In genomic region chr2:112995346-112995920, GRCh38 we compare ENCODE assay signal across 17 cellular contexts. TPM values are rescaled to one million over a fixed set of nuclear protein-coding genes. Genes with fewer than 3 reads are reported as not detected.
A peak's percentile ranks its signal among the peaks of the same experiment; 100 is the strongest.
DNase-seq lines count a peak whose midpoint lies in the region; ATAC-seq and TF ChIP-seq lines count a peak whose summit lies in the region.
"Had no signal": no experiment of that assay in that cellular context is flagged by ENCODE, and none has a peak within 500 bp of the region (broad histone marks: within the 10 kb centered on the region; RNA-seq: fewer than 3 reads in every experiment).

No MANE protein-coding gene starts in this region.

- peaks cover 14 to 24% of the 10 kb centered on the region in 2 donors for H3K27me3 Mint-ChIP-seq in natural killer cell treated with Interleukin-12 subunit alpha and Interleukin-12 subunit beta and Interleukin-15 and Interleukin-18, amount 100 ng/mL, for 72 hours
- H3K27me3 Mint-ChIP-seq in natural killer cell (ENCODE audit: low read depth in 2 of 2), result peaks cover 12 to 31% of the 10 kb centered on the region in 2 donors
- no peaks in the 10 kb centered on the region for H3K27me3 Mint-ChIP-seq in T-helper 17 cell
- no peaks in the 10 kb centered on the region for H3K27me3 Mint-ChIP-seq in activated naive CD4-positive, alpha-beta T cell treated with anti-CD3 and anti-CD28 coated beads for 36 hours (ENCODE audit: low read depth)
- peaks cover 5% of the 10 kb centered on the region for H3K27me3 Mint-ChIP-seq in stimulated activated naive CD8-positive, alpha-beta T cell treated with anti-CD3 and anti-CD28 coated beads, Interleukin-15, Interleukin-2, amounts not matched to agents 100 ng/mL and 50 ng/mL, for 24 hours

- CTCF ChIA-PET in activated naive CD4-positive, alpha-beta T cell treated with anti-CD3 and anti-CD28 coated beads for 36 hours (lab: Charles Lee), result no interaction called here

- ATAC-seq in natural killer cell treated with Interleukin-12 subunit alpha and Interleukin-12 subunit beta and Interleukin-15 and Interleukin-18, amount 100 ng/mL, for 72 hours, result no peak
- ATAC-seq in natural killer cell (no peak), T-helper 17 cell (no peak)
- ATAC-seq: gastrocnemius medialis, left colon had no signal

- no peak for DNase-seq in natural killer cell treated with Interleukin-12 subunit alpha and Interleukin-12 subunit beta and Interleukin-15 and Interleukin-18, amount 100 ng/mL, for 72 hours (ENCODE audit: low spot score)
- DNase-seq in natural killer cell, result no peak
- DNase-seq in T-helper 17 cell, result no peak
- DNase-seq in activated naive CD4-positive, alpha-beta T cell treated with anti-CD3 and anti-CD28 coated beads for 36 hours, result peak; percentile 49
- DNase-seq in NCI-H128 (lab: John Stamatoyannopoulos, UW; ENCODE audit: unreplicated experiment), result no peak
- DNase-seq in NCI-H345 (lab: John Stamatoyannopoulos, UW), result no peak
- DNase-seq in NCI-H2196 (lab: John Stamatoyannopoulos, UW; ENCODE audit: unreplicated experiment), result no peak
- DNase-seq: brain microvascular endothelial cell, erythroblast, gastrocnemius medialis, left colon, NCI-H446 treated with DMSO at 0.1 percent for 48 hours, SHP77 treated with DMSO at 0.1 percent for 48 hours, T-helper 9 cell had no signal

- H3K27ac Mint-ChIP-seq in natural killer cell treated with Interleukin-12 subunit alpha and Interleukin-12 subunit beta and Interleukin-15 and Interleukin-18, amount 100 ng/mL, for 72 hours, result no peak overlapping the region
- H3K27ac Mint-ChIP-seq in natural killer cell, result no peak overlapping the region
- peak overlapping the region; percentile 92 for H3K27ac Mint-ChIP-seq in T-helper 17 cell
- H3K27ac Mint-ChIP-seq in activated naive CD4-positive, alpha-beta T cell treated with anti-CD3 and anti-CD28 coated beads for 36 hours, result peak overlapping the region; percentile 60
- H3K27ac Mint-ChIP-seq in stimulated activated naive CD8-positive, alpha-beta T cell treated with anti-CD3 and anti-CD28 coated beads, Interleukin-15, Interleukin-2, amounts not matched to agents 100 ng/mL and 50 ng/mL, for 24 hours, result peak overlapping the region; percentile 38
- H3K27ac Mint-ChIP-seq: dendritic cell treated with granulocyte-macrophage colony-stimulating factor and Interleukin-4, amounts not matched to agents 40 ng/mL and 50 ng/mL, for 4 days had no signal

- peaks cover 2% of the 10 kb centered on the region for H3K9me3 ChIP-seq in T-helper 17 cell (ENCODE audit: control insufficient read depth, low read length, poor library complexity, severe bottlenecking)
- H3K9me3 ChIP-seq: vagina had no signal

- H3K36me3 Mint-ChIP-seq in natural killer cell treated with Interleukin-12 subunit alpha and Interleukin-12 subunit beta and Interleukin-15 and Interleukin-18, amount 100 ng/mL, for 72 hours, result peaks cover 21% of the 10 kb centered on the region
- H3K36me3 Mint-ChIP-seq in natural killer cell, result peaks cover 19% of the 10 kb centered on the region
- H3K36me3 Mint-ChIP-seq in T-helper 17 cell (ENCODE audit: low read depth), result no peaks in the 10 kb centered on the region
- peaks cover 8% of the 10 kb centered on the region for H3K36me3 Mint-ChIP-seq in activated naive CD4-positive, alpha-beta T cell treated with anti-CD3 and anti-CD28 coated beads for 36 hours (ENCODE audit: low read depth)
- peaks cover 3% of the 10 kb centered on the region for H3K36me3 Mint-ChIP-seq in stimulated activated naive CD8-positive, alpha-beta T cell treated with anti-CD3 and anti-CD28 coated beads, Interleukin-15, Interleukin-2, amounts not matched to agents 100 ng/mL and 50 ng/mL, for 24 hours (ENCODE audit: low read depth)

- H3K4me3 Mint-ChIP-seq in natural killer cell treated with Interleukin-12 subunit alpha and Interleukin-12 subunit beta and Interleukin-15 and Interleukin-18, amount 100 ng/mL, for 72 hours, result peak overlapping the region; percentile 25
- no peak overlapping the region for H3K4me3 Mint-ChIP-seq in natural killer cell
- peak overlapping the region; percentile 74 for H3K4me3 Mint-ChIP-seq in T-helper 17 cell
- peak overlapping the region; percentile 67 for H3K4me3 Mint-ChIP-seq in activated naive CD4-positive, alpha-beta T cell treated with anti-CD3 and anti-CD28 coated beads for 36 hours
- H3K4me3 Mint-ChIP-seq in stimulated activated naive CD8-positive, alpha-beta T cell treated with anti-CD3 and anti-CD28 coated beads, Interleukin-15, Interleukin-2, amounts not matched to agents 100 ng/mL and 50 ng/mL, for 24 hours, result peak overlapping the region; percentile 63
- H3K4me3 Mint-ChIP-seq: dendritic cell treated with granulocyte-macrophage colony-stimulating factor and Interleukin-4, amounts not matched to agents 40 ng/mL and 50 ng/mL, for 4 days had no signal

- peaks cover 15% of the 10 kb centered on the region for H3K9me3 Mint-ChIP-seq in natural killer cell treated with Interleukin-12 subunit alpha and Interleukin-12 subunit beta and Interleukin-15 and Interleukin-18, amount 100 ng/mL, for 72 hours
- H3K9me3 Mint-ChIP-seq in natural killer cell, result peaks cover 6 to 10% of the 10 kb centered on the region in 2 donors
- peaks cover 30% of the 10 kb centered on the region for H3K9me3 Mint-ChIP-seq in activated naive CD4-positive, alpha-beta T cell treated with anti-CD3 and anti-CD28 coated beads for 36 hours
- peaks cover 31% of the 10 kb centered on the region for H3K9me3 Mint-ChIP-seq in stimulated activated naive CD8-positive, alpha-beta T cell treated with anti-CD3 and anti-CD28 coated beads, Interleukin-15, Interleukin-2, amounts not matched to agents 100 ng/mL and 50 ng/mL, for 24 hours

- no peak for TF ChIP-seq CTCF in natural killer cell (IDR thresholded peaks at IDR 0.05)

- peaks cover 0 to 4% of the 10 kb centered on the region in 2 donors for H3K4me1 Mint-ChIP-seq in natural killer cell treated with Interleukin-12 subunit alpha and Interleukin-12 subunit beta and Interleukin-15 and Interleukin-18, amount 100 ng/mL, for 72 hours (ENCODE audit: low read depth in 2 of 2)
- H3K4me1 Mint-ChIP-seq in natural killer cell, result peaks cover 0 to 6% of the 10 kb centered on the region in 2 donors
- peaks cover 17% of the 10 kb centered on the region for H3K4me1 Mint-ChIP-seq in T-helper 17 cell
- H3K4me1 Mint-ChIP-seq in activated naive CD4-positive, alpha-beta T cell treated with anti-CD3 and anti-CD28 coated beads for 36 hours (ENCODE audit: low read depth), result peaks cover 34% of the 10 kb centered on the region
- H3K4me1 Mint-ChIP-seq in stimulated activated naive CD8-positive, alpha-beta T cell treated with anti-CD3 and anti-CD28 coated beads, Interleukin-15, Interleukin-2, amounts not matched to agents 100 ng/mL and 50 ng/mL, for 24 hours (ENCODE audit: low read depth), result peaks cover 30% of the 10 kb centered on the region

- intact Hi-C loops in natural killer cell (cut with micrococcal nuclease), result no loop called here
- intact Hi-C loops in activated naive CD4-positive, alpha-beta T cell treated with anti-CD3 and anti-CD28 coated beads for 36 hours (cut with micrococcal nuclease), result loop anchor here (5.0 kb wide), 1 partner anchor 62 kb away; the partner anchor contains the start of gene IL36RN

RNA-seq across cellular contexts. Expression of gene IL36A, which starts 9.8 kb away (rescaled TPM):
- not detected for total RNA-seq in natural killer cell treated with Interleukin-12 subunit alpha and Interleukin-12 subunit beta and Interleukin-15 and Interleukin-18, amount 100 ng/mL, for 72 hours
- total RNA-seq in natural killer cell, result not detected
- not detected for total RNA-seq in T-helper 17 cell
- not detected for total RNA-seq in activated naive CD4-positive, alpha-beta T cell treated with anti-CD3 and anti-CD28 coated beads for 36 hours
- total RNA-seq: gastrocnemius medialis, left colon had no signal

RNA-seq across cellular contexts. Expression of gene IL36G, which starts 17.6 kb away (rescaled TPM):
- total RNA-seq in natural killer cell treated with Interleukin-12 subunit alpha and Interleukin-12 subunit beta and Interleukin-15 and Interleukin-18, amount 100 ng/mL, for 72 hours, result not detected
- total RNA-seq in natural killer cell (not detected), T-helper 17 cell (not detected)
- total RNA-seq in activated naive CD4-positive, alpha-beta T cell treated with anti-CD3 and anti-CD28 coated beads for 36 hours, result not detected
- total RNA-seq: gastrocnemius medialis, vagina had no signal

RNA-seq across cellular contexts. Expression of gene IL36B, which starts 57.2 kb away (rescaled TPM):
- total RNA-seq in natural killer cell treated with Interleukin-12 subunit alpha and Interleukin-12 subunit beta and Interleukin-15 and Interleukin-18, amount 100 ng/mL, for 72 hours, result not detected
- total RNA-seq in natural killer cell, result not detected
- total RNA-seq in T-helper 17 cell, result not detected
- total RNA-seq in activated naive CD4-positive, alpha-beta T cell treated with anti-CD3 and anti-CD28 coated beads for 36 hours, result not detected
- total RNA-seq: gastrocnemius medialis, left colon, vagina had no signal

Comparison
In these comparisons a context has a peak if more than half of its experiments do, and no peak if none do; other contexts are left out.
1. H3K27ac Mint-ChIP-seq: peak in T-helper 17 cell (single experiment), activated naive CD4-positive, alpha-beta T cell treated with anti-CD3 and anti-CD28 coated beads for 36 hours (single experiment) and stimulated activated naive CD8-positive, alpha-beta T cell treated with anti-CD3 and anti-CD28 coated beads, Interleukin-15, Interleukin-2, amounts not matched to agents 100 ng/mL and 50 ng/mL, for 24 hours (single experiment); none in natural killer cell treated with Interleukin-12 subunit alpha and Interleukin-12 subunit beta and Interleukin-15 and Interleukin-18, amount 100 ng/mL, for 72 hours (0 of 2) and natural killer cell (0 of 2).